ENCODE assay signal across 11 cellular contexts in the genomic region with DNA sequence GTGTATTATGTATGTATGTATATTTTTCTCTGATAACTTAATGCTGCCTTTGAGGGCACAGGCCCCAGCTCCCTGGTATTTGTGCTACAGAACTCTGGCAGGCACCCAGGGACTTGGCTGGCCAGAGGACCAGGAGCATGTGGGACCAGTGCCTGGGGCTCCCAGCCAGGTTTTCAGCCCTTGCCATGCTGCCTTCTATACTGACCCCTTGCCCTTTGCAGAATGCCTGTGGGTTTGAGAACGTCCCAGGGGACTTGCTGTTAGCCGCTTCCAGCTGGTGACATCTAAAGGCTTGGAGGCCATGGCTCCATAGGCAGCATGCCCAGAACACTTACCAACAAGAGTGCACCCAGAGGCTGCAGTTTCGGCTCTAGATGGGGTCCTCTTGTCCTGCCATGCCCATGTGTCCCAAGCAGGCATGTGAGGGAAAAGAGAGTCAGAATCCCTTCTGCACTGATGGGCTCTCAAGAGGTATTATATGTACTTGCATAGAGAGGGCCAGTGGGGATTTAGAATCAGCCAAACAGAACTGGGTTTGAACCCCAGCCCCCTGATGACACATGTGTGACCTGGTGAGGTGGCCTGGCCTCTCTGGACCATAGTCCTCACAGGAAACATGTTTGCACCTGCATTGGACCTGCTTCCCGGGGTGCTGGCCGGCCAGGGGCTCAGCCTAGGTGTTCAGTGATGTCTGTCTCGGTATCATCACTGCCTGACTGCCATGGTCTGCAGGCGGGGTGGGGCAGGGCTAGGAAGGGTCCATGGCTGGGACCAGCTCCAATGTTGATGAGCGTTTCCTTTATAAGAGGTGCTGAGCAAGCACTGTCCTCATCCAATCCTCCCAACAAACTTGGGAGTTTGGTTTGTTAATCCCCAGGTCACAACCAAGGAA.
DNase-seq lines count a peak whose midpoint lies in the region; ATAC-seq lines count a peak whose summit lies in the region.
"Had no signal": no experiment of that assay in that cellular context is flagged by ENCODE, and none has a peak within 500 bp of the region (broad histone marks: within the 10 kb centered on the region; RNA-seq: fewer than 3 reads in every experiment).

No MANE protein-coding gene starts in this region.

- POLR2A ChIA-PET in activated CD8-positive, alpha-beta T cell treated with anti-CD3 and anti-CD28 coated beads, Interleukin-2, amount 10 ng/mL, durations not matched to agents 7 days and 5 days (lab: Charles Lee), result no interaction called here

- no peaks in the 10 kb centered on the region for H3K9me3 Mint-ChIP-seq in activated CD8-positive, alpha-beta T cell treated with anti-CD3 and anti-CD28 coated beads, Interleukin-2, amount 10 ng/mL, durations not matched to agents 7 days and 5 days (ENCODE audit: insufficient read depth)
- H3K9me3 Mint-ChIP-seq: CD8-positive, alpha-beta memory T cell; stimulated activated naive CD8-positive, alpha-beta T cell treated with anti-CD3 and anti-CD28 coated beads, Interleukin-15, Interleukin-2, amounts not matched to agents 100 ng/mL and 50 ng/mL, for 24 hours had no signal

- CTCF ChIA-PET in activated CD8-positive, alpha-beta T cell treated with anti-CD3 and anti-CD28 coated beads, Interleukin-2, amount 10 ng/mL, durations not matched to agents 7 days and 5 days (lab: Charles Lee), result interaction anchor here (0.7 to 4.1 kb wide), 4 partner anchors 149 to 173 kb away, joined by 3 to 51 read pairs (median 4); no protein-coding TSS in a partner anchor

- peak; percentile 23 for DNase-seq in AG08396 (ENCODE audit: low spot score)
- peak; percentile 3 for DNase-seq in NCI-H69 (lab: John Stamatoyannopoulos, UW)
- DNase-seq in fibroblast of gingiva (ENCODE audit: low read depth), result peak; percentile 99
- peak; percentile 97 for DNase-seq in myocyte (ENCODE audit: low read depth)
- no peak for DNase-seq in NAMALWA (ENCODE audit: low spot score)
- no peak for DNase-seq in NCI-H748 treated with DMSO at 0.1 percent for 48 hours (lab: John Stamatoyannopoulos, UW)
- no peak for DNase-seq in activated naive CD4-positive, alpha-beta T cell treated with Interleukin-2 at 50 U/mL for 16 hours
- no peak for DNase-seq in activated CD8-positive, alpha-beta T cell treated with anti-CD3 and anti-CD28 coated beads, Interleukin-2, amount 10 ng/mL, durations not matched to agents 7 days and 5 days
- DNase-seq: activated CD8-positive, alpha-beta memory T cell treated with anti-CD3 and anti-CD28 coated beads for 24 hours; CD8-positive, alpha-beta memory T cell had no signal

- no peaks in the 10 kb centered on the region for H3K36me3 Mint-ChIP-seq in activated CD8-positive, alpha-beta T cell treated with anti-CD3 and anti-CD28 coated beads, Interleukin-2, amount 10 ng/mL, durations not matched to agents 7 days and 5 days (ENCODE audit: low read depth)
- H3K36me3 Mint-ChIP-seq: CD8-positive, alpha-beta memory T cell had no signal

- no peak overlapping the region for H3K4me3 Mint-ChIP-seq in activated CD8-positive, alpha-beta T cell treated with anti-CD3 and anti-CD28 coated beads, Interleukin-2, amount 10 ng/mL, durations not matched to agents 7 days and 5 days
- H3K4me3 Mint-ChIP-seq: CD8-positive, alpha-beta memory T cell; stimulated activated naive CD8-positive, alpha-beta T cell treated with anti-CD3 and anti-CD28 coated beads, Interleukin-15, Interleukin-2, amounts not matched to agents 100 ng/mL and 50 ng/mL, for 24 hours had no signal

- no peaks in the 10 kb centered on the region for H3K4me1 Mint-ChIP-seq in activated CD8-positive, alpha-beta T cell treated with anti-CD3 and anti-CD28 coated beads, Interleukin-2, amount 10 ng/mL, durations not matched to agents 7 days and 5 days (ENCODE audit: low read depth)
- H3K4me1 Mint-ChIP-seq: CD8-positive, alpha-beta memory T cell had no signal

- H3K27ac Mint-ChIP-seq in activated CD8-positive, alpha-beta T cell treated with anti-CD3 and anti-CD28 coated beads, Interleukin-2, amount 10 ng/mL, durations not matched to agents 7 days and 5 days, result no peak overlapping the region
- H3K27ac Mint-ChIP-seq: CD8-positive, alpha-beta memory T cell; stimulated activated naive CD8-positive, alpha-beta T cell treated with anti-CD3 and anti-CD28 coated beads, Interleukin-15, Interleukin-2, amounts not matched to agents 100 ng/mL and 50 ng/mL, for 24 hours had no signal

- no peak for ATAC-seq in activated CD8-positive, alpha-beta T cell treated with anti-CD3 and anti-CD28 coated beads, Interleukin-2, amount 10 ng/mL, durations not matched to agents 7 days and 5 days

- H3K27me3 Mint-ChIP-seq in activated CD8-positive, alpha-beta T cell treated with anti-CD3 and anti-CD28 coated beads, Interleukin-2, amount 10 ng/mL, durations not matched to agents 7 days and 5 days (ENCODE audit: low read depth), result peaks cover 11% of the 10 kb centered on the region

Comparison
In these comparisons a context has a peak if more than half of its experiments do, and no peak if none do; other contexts are left out.
1. DNase-seq: peak in AG08396 (single experiment), NCI-H69 (single experiment), fibroblast of gingiva (single experiment) and myocyte (single experiment); none in NAMALWA (single experiment), NCI-H748 treated with DMSO at 0.1 percent for 48 hours (single experiment), activated naive CD4-positive, alpha-beta T cell treated with Interleukin-2 at 50 U/mL for 16 hours (single experiment) and activated CD8-positive, alpha-beta T cell treated with anti-CD3 and anti-CD28 coated beads, Interleukin-2, amount 10 ng/mL, durations not matched to agents 7 days and 5 days (single experiment).